ENCODE assay signal across 8 cellular contexts in genomic region chr2:191635333-191636234, GRCh38. TPM values are rescaled to one million over a fixed set of nuclear protein-coding genes. Genes with fewer than 3 reads are reported as not detected.
DNase-seq lines count a peak whose midpoint lies in the region; ATAC-seq, FAIRE-seq and TF ChIP-seq lines count a peak whose summit lies in the region.

No MANE protein-coding gene starts in this region.

- DNase-seq in HepG2 (ENCODE audit: low spot score) (peak; percentile 73), right lobe of liver (no peak), upper lobe of right lung (no peak), MG63 (no peak), foreskin melanocyte (no peak), SKM-1 treated with dmso at 0.1 percent for 144 hours (lab: John Stamatoyannopoulos, UW; ENCODE audit: unreplicated experiment) (no peak)
- peak; percentile 25 for DNase-seq in activated T-helper 1 cell treated with anti-CD3 and anti-CD28 coated beads, Interleukin-12 subunit alpha, Interleukin-12 subunit beta, Interleukin-2, Interleukin-4 antibody, amounts not matched to agents 30 ng/mL and 10 ng/mL and 1 ng/mL, durations not matched to agents 14 hours and 24 hours and 36 hours (ENCODE audit: low spot score)

- intact Hi-C loops in HepG2 (cut with micrococcal nuclease; ENCODE audit: unreplicated experiment), result loop anchor here (2.0 to 5.0 kb wide), 4 partner anchors 13 to 232 kb away; no protein-coding TSS in a partner anchor
- intact Hi-C loops in right lobe of liver (cut with DNase I), result no loop called here
- intact Hi-C loops in activated T-helper 1 cell treated with anti-CD3 and anti-CD28 coated beads, Interleukin-12 subunit alpha, Interleukin-12 subunit beta, Interleukin-2, Interleukin-4 antibody, amounts not matched to agents 30 ng/mL and 10 ng/mL and 1 ng/mL, durations not matched to agents 14 hours and 24 hours and 36 hours (cut with micrococcal nuclease), result loop anchor here (5.0 kb wide), 1 partner anchor 443 kb away; no protein-coding TSS in a partner anchor
- intact Hi-C loops in upper lobe of right lung (cut with DNase I), result no loop called here

- BruUV-seq in HepG2 (replicated peaks; lab: Mats Ljungman, UMichigan), result no TSS peak

- H2AFZ ChIP-seq in HepG2 (ENCODE audit: low read length), result peak overlapping the region; percentile 2

- H3K4me3 ChIP-seq in HepG2 (replicated peaks in 1 of 3; ENCODE audit: insufficient read depth in 1 of 3, low read depth in 2 of 3, low read length in 3 of 3), result no peak overlapping the region; a peak in 1 of 6 replicates
- no peak overlapping the region for H3K4me3 ChIP-seq in right lobe of liver
- no peak overlapping the region for H3K4me3 ChIP-seq in upper lobe of right lung
- H3K4me3 ChIP-seq in MG63, result no peak overlapping the region

- H3K36me3 Mint-ChIP-seq in activated T-helper 1 cell treated with anti-CD3 and anti-CD28 coated beads, Interleukin-12 subunit alpha, Interleukin-12 subunit beta, Interleukin-2, Interleukin-4 antibody, amounts not matched to agents 30 ng/mL and 10 ng/mL and 1 ng/mL, durations not matched to agents 14 hours and 24 hours and 36 hours (ENCODE audit: low read depth), result peaks cover 3% of the 10 kb centered on the region

- peak overlapping the region; percentile 21 for H3K27ac Mint-ChIP-seq in activated T-helper 1 cell treated with anti-CD3 and anti-CD28 coated beads, Interleukin-12 subunit alpha, Interleukin-12 subunit beta, Interleukin-2, Interleukin-4 antibody, amounts not matched to agents 30 ng/mL and 10 ng/mL and 1 ng/mL, durations not matched to agents 14 hours and 24 hours and 36 hours

- in situ Hi-C loops in HepG2 (cut with HindIII; ENCODE audit: extremely low pct_ligation_motif_present, low pct_unique_long_range_greater_than_20kb), result loop anchor here (5.0 kb wide), 1 partner anchor 42 kb away; the partner anchor contains the start of gene NABP1

- H3K79me2 ChIP-seq in HepG2 (ENCODE audit: insufficient read depth, low read length), result no peaks in the 10 kb centered on the region

- H3K9ac ChIP-seq in HepG2 (ENCODE audit: insufficient read depth, low read depth, low read length), result peak overlapping the region; percentile 30; the same call in 1 of the 2 replicates

- H3K27me3 ChIP-seq in HepG2 (ENCODE audit: control insufficient read depth in 1 of 2, insufficient read depth in 2 of 2, low read length in 2 of 2), result no peaks in the 10 kb centered on the region
- no peaks in the 10 kb centered on the region for H3K27me3 ChIP-seq in right lobe of liver
- no peaks in the 10 kb centered on the region for H3K27me3 ChIP-seq in upper lobe of right lung
- no peaks in the 10 kb centered on the region for H3K27me3 ChIP-seq in MG63

- no peaks in the 10 kb centered on the region for H3K9me3 ChIP-seq in HepG2 (ENCODE audit: low read length)
- H3K9me3 ChIP-seq in right lobe of liver, result no peaks in the 10 kb centered on the region
- H3K9me3 ChIP-seq in upper lobe of right lung, result no peaks in the 10 kb centered on the region
- H3K9me3 ChIP-seq in MG63, result no peaks in the 10 kb centered on the region

- ATAC-seq in HepG2, result peak; percentile 28
- ATAC-seq in right lobe of liver, result no peak
- ATAC-seq in HG03025 (IDR thresholded peaks at IDR 0.05; ENCODE audit: low FRiP score, unreplicated experiment), result peak; percentile 83
- no peak for ATAC-seq in upper lobe of right lung

- H3K4me1 Mint-ChIP-seq in activated T-helper 1 cell treated with anti-CD3 and anti-CD28 coated beads, Interleukin-12 subunit alpha, Interleukin-12 subunit beta, Interleukin-2, Interleukin-4 antibody, amounts not matched to agents 30 ng/mL and 10 ng/mL and 1 ng/mL, durations not matched to agents 14 hours and 24 hours and 36 hours (ENCODE audit: low read depth), result peaks cover 50% of the 10 kb centered on the region

- CTCF ChIA-PET in HepG2 (lab: Yijun Ruan, JAX; ENCODE audit: low intra/inter-chr PET ratio, low total read pairs), result no interaction called here

- H3K4me2 ChIP-seq in HepG2 (ENCODE audit: low read depth, low read length), result peak overlapping the region; percentile 66

- POLR2A ChIA-PET in HepG2 (lab: Yijun Ruan, JAX), result interaction anchor here (1.1 to 4.7 kb wide), 3 partner anchors 9 to 52 kb away, joined by 5 to 153 read pairs (median 17); partner anchors contain the start of gene NABP1

- no peaks in the 10 kb centered on the region for H3K9me3 Mint-ChIP-seq in activated T-helper 1 cell treated with anti-CD3 and anti-CD28 coated beads, Interleukin-12 subunit alpha, Interleukin-12 subunit beta, Interleukin-2, Interleukin-4 antibody, amounts not matched to agents 30 ng/mL and 10 ng/mL and 1 ng/mL, durations not matched to agents 14 hours and 24 hours and 36 hours

- H3K4me1 ChIP-seq in HepG2 (ENCODE audit: insufficient read depth, low read length), result peaks cover 46% of the 10 kb centered on the region
- H3K4me1 ChIP-seq in right lobe of liver, result peaks cover 0 to 18% (median 0%) of the 10 kb centered on the region in 4 donors
- H3K4me1 ChIP-seq in upper lobe of right lung, result peaks cover 20% of the 10 kb centered on the region

- H3K27me3 Mint-ChIP-seq in activated T-helper 1 cell treated with anti-CD3 and anti-CD28 coated beads, Interleukin-12 subunit alpha, Interleukin-12 subunit beta, Interleukin-2, Interleukin-4 antibody, amounts not matched to agents 30 ng/mL and 10 ng/mL and 1 ng/mL, durations not matched to agents 14 hours and 24 hours and 36 hours (ENCODE audit: insufficient read depth), result no peaks in the 10 kb centered on the region

- H3K36me3 ChIP-seq in HepG2 (replicated peaks in 1 of 2; ENCODE audit: control insufficient read depth in 1 of 2, insufficient read depth in 2 of 2, low read length in 2 of 2) (no peaks in the 10 kb centered on the region), right lobe of liver (no peaks in the 10 kb centered on the region), upper lobe of right lung (no peaks in the 10 kb centered on the region), MG63 (no peaks in the 10 kb centered on the region)

- H3K27ac ChIP-seq in HepG2 (ENCODE audit: extremely low read length, insufficient read depth, low read length) (peak overlapping the region; percentile 75), right lobe of liver (no peak overlapping the region), upper lobe of right lung (peak overlapping the region; percentile 26)

- FAIRE-seq in HepG2 (lab: Jason Lieb, UNC), result peak; percentile 39

- TF ChIP-seq EP300 in HepG2 (IDR thresholded peaks at IDR 0.05; ENCODE audit: low read depth in 2 of 2, low read length in 2 of 2) (peak in 1 of 2 experiments; percentile 24; a peak in 1 of 4 replicates), HepG2 (CRISPR knock-in tag; IDR thresholded peaks at IDR 0.05; ENCODE audit: borderline replicate concordance) (no peak)

- TF ChIP-seq CTCF in HepG2 (CRISPR knock-in tag; IDR thresholded peaks at IDR 0.05) (no peak), right lobe of liver (IDR thresholded peaks at IDR 0.05) (no peak), upper lobe of right lung (IDR thresholded peaks at IDR 0.05) (no peak)

- 38% methylated on average over 5 of the region's 5 CpGs for WGBS in HepG2 (ENCODE audit: low lambda C conversion rate)
- WGBS in right lobe of liver (ENCODE audit: insufficient coverage, low coverage, low lambda C conversion rate, missing lambda C conversion rate), result 78% methylated on average over 4 of the region's 5 CpGs

- no peaks in the 10 kb centered on the region for H4K20me1 ChIP-seq in HepG2 (ENCODE audit: insufficient read depth, low read length)

- TF ChIP-seq POLR2A in HepG2 (IDR thresholded peaks at IDR 0.05; ENCODE audit: insufficient read depth in 1 of 2, low read depth in 2 of 2, low read length in 2 of 2) (no peak), right lobe of liver (IDR thresholded peaks at IDR 0.05) (no peak)

- peak overlapping the region; percentile 1 for H3K4me3 Mint-ChIP-seq in activated T-helper 1 cell treated with anti-CD3 and anti-CD28 coated beads, Interleukin-12 subunit alpha, Interleukin-12 subunit beta, Interleukin-2, Interleukin-4 antibody, amounts not matched to agents 30 ng/mL and 10 ng/mL and 1 ng/mL, durations not matched to agents 14 hours and 24 hours and 36 hours

- no peak for TF ChIP-seq RAD21 in HepG2 (CRISPR knock-in tag; IDR thresholded peaks at IDR 0.05)

TF ChIP-seq in HepG2, 621 proteins besides CTCF, POLR2A, EP300 and RAD21 (continues in another document):
- no peak for TF ChIP-seq FOXO1 (CRISPR knock-in tag; IDR thresholded peaks at IDR 0.05)
- TF ChIP-seq FOXC1 (CRISPR knock-in tag; IDR thresholded peaks at IDR 0.05; ENCODE audit: borderline replicate concordance), result no peak
- TF ChIP-seq ASH2L (IDR thresholded peaks at IDR 0.05; ENCODE audit: insufficient read length, low read depth, low read length), result peak; percentile 64

RNA-seq across cellular contexts. Expression of gene NABP1, which starts 42.4 kb away (rescaled TPM):
- total RNA-seq in HepG2 (2016; rRNA removed; fragmentation: Illumina TruSeq; extraction: Trizol) (4.9 and 14.9 TPM in 2 replicates), right lobe of liver (10 to 100 TPM in 5 of 6 experiments, 1 to 10 TPM in 1; 5.2 to 28.2 (median 20.7) TPM), upper lobe of right lung (50.2 TPM)
- 3.4 and 3.5 TPM in 2 replicates for total RNA-seq in HepG2 (2016; cell fraction: cytosol; rRNA removed; fragmentation: Illumina TruSeq; extraction: Trizol; ENCODE audit: low read depth)
- 4.9 and 13.0 TPM in 2 replicates for total RNA-seq in HepG2 (2016; cell fraction: insoluble cytoplasmic fraction; rRNA removed; fragmentation: Illumina TruSeq; extraction: Trizol)
- total RNA-seq in HepG2 (2016; cell fraction: membrane; rRNA removed; fragmentation: Illumina TruSeq; extraction: Trizol), result 5.4 and 7.2 TPM in 2 replicates
- total RNA-seq in HepG2 (2016; cell fraction: nucleus; rRNA removed; fragmentation: Illumina TruSeq; extraction: Trizol), result 39.0 and 39.1 TPM in 2 replicates
- 19.8 and 24.2 TPM in 2 replicates for polyA plus RNA-seq in HepG2 (2011; rRNA removed)
- polyA plus RNA-seq in HepG2 (2011; cell fraction: cytosol; rRNA removed), result 1.5 and 2.3 TPM in 2 replicates
- polyA plus RNA-seq in HepG2 (2011; cell fraction: nucleus; rRNA removed), result 69.0 and 77.8 TPM in 2 replicates
- polyA plus RNA-seq in HepG2 (2012), result 11.7 and 15.0 TPM in 2 replicates
- 0.61 and 0.70 TPM in 2 replicates for polyA plus RNA-seq in HepG2 (2016; cell fraction: cytosol; fragmentation: Illumina TruSeq; extraction: Trizol; ENCODE audit: low read depth)
- polyA plus RNA-seq in HepG2 (2016; cell fraction: insoluble cytoplasmic fraction; fragmentation: Illumina TruSeq; extraction: Trizol; ENCODE audit: low read depth), result 3.6 and 3.9 TPM in 2 replicates
- 1.8 TPM in 2 replicates for polyA plus RNA-seq in HepG2 (2016; cell fraction: membrane; fragmentation: Illumina TruSeq; extraction: Trizol; ENCODE audit: low read depth)
- polyA plus RNA-seq in HepG2 (2016; cell fraction: nucleus; fragmentation: Illumina TruSeq; extraction: Trizol; ENCODE audit: insufficient read depth, low read depth), result 30.5 and 31.7 TPM in 2 replicates
- 10.1 and 23.0 TPM in 2 replicates for polyA minus RNA-seq in HepG2 (2011; rRNA and poly(A)+ RNA removed; ENCODE audit: low replicate concordance)
- polyA minus RNA-seq in HepG2 (2011; cell fraction: cytosol; rRNA and poly(A)+ RNA removed), result 3.7 and 3.8 TPM in 2 replicates
- 225 and 258 TPM in 2 replicates for polyA minus RNA-seq in HepG2 (2011; cell fraction: nucleus; rRNA and poly(A)+ RNA removed)
- total RNA-seq in activated T-helper 1 cell treated with anti-CD3 and anti-CD28 coated beads, Interleukin-12 subunit alpha, Interleukin-12 subunit beta, Interleukin-2, Interleukin-4 antibody, amounts not matched to agents 30 ng/mL and 10 ng/mL and 1 ng/mL, durations not matched to agents 14 hours and 24 hours and 36 hours, result 51.0 and 58.4 TPM in 2 replicates
- 15.8 and 24.1 TPM in 2 replicates for total RNA-seq in MG63 (2014; rRNA removed; shearing (Covaris generic); ENCODE audit: low replicate concordance)

Comparison
In these comparisons a context has a peak if more than half of its experiments do, and no peak if none do; other contexts are left out.
1. ATAC-seq: peak in HepG2 (single experiment) and HG03025 (single experiment); none in right lobe of liver (0 of 4) and upper lobe of right lung (single experiment).
2. DNase-seq: peak in HepG2 (single experiment) and activated T-helper 1 cell treated with anti-CD3 and anti-CD28 coated beads, Interleukin-12 subunit alpha, Interleukin-12 subunit beta, Interleukin-2, Interleukin-4 antibody, amounts not matched to agents 30 ng/mL and 10 ng/mL and 1 ng/mL, durations not matched to agents 14 hours and 24 hours and 36 hours (single experiment); none in right lobe of liver (0 of 3), upper lobe of right lung (single experiment), MG63 (single experiment), foreskin melanocyte (single experiment) and SKM-1 treated with dmso at 0.1 percent for 144 hours (single experiment).
3. H3K27ac ChIP-seq: peak in HepG2 (single experiment) and upper lobe of right lung (single experiment); none in right lobe of liver (0 of 3).
4. intact Hi-C loops: an anchor here in HepG2 (2.0 to 5.0 kb wide) and activated T-helper 1 cell treated with anti-CD3 and anti-CD28 coated beads, Interleukin-12 subunit alpha, Interleukin-12 subunit beta, Interleukin-2, Interleukin-4 antibody, amounts not matched to agents 30 ng/mL and 10 ng/mL and 1 ng/mL, durations not matched to agents 14 hours and 24 hours and 36 hours (5.0 kb wide); none called in right lobe of liver and upper lobe of right lung.